9 cellular contexts compared by ENCODE assay signal in genomic region chr2:163155279-163155883, GRCh38.
DNase-seq lines count a peak whose midpoint lies in the region; ATAC-seq and TF ChIP-seq lines count a peak whose summit lies in the region.
"Had no signal": no experiment of that assay in that cellular context is flagged by ENCODE, and none has a peak within 500 bp of the region (broad histone marks: within the 10 kb centered on the region; RNA-seq: fewer than 3 reads in every experiment).

No MANE protein-coding gene starts in this region.

- H3K9me3 Mint-ChIP-seq in endodermal cell (no peaks in the 10 kb centered on the region), osteocyte (ENCODE audit: unreplicated experiment) (no peaks in the 10 kb centered on the region)

- H3K27ac Mint-ChIP-seq in endodermal cell: no peak overlapping the region
- no peak overlapping the region for H3K27ac Mint-ChIP-seq in osteocyte (ENCODE audit: unreplicated experiment)

- no peaks in the 10 kb centered on the region for H3K36me3 Mint-ChIP-seq in endodermal cell (ENCODE audit: low read depth)
- no peaks in the 10 kb centered on the region for H3K36me3 Mint-ChIP-seq in osteocyte (ENCODE audit: unreplicated experiment)

- H3K36me3 ChIP-seq in endodermal cell (ENCODE audit: control insufficient read depth, insufficient read depth, low read length): no peaks in the 10 kb centered on the region

- H3K4me3 ChIP-seq in endodermal cell (ENCODE audit: low read length): no peak overlapping the region
- H3K4me3 ChIP-seq: skin epidermis had no signal

- ATAC-seq in GM19468 (IDR thresholded peaks at IDR 0.05; ENCODE audit: extremely low read depth, unreplicated experiment) (peak; percentile 74), HG03442 (IDR thresholded peaks at IDR 0.05; ENCODE audit: unreplicated experiment) (peak; percentile 92)

- H3K4me1 Mint-ChIP-seq in endodermal cell (no peaks in the 10 kb centered on the region), osteocyte (ENCODE audit: unreplicated experiment) (peaks cover 24% of the 10 kb centered on the region)

- H3K27me3 Mint-ChIP-seq in endodermal cell (ENCODE audit: insufficient read depth): no peaks in the 10 kb centered on the region
- peaks cover 9% of the 10 kb centered on the region for H3K27me3 Mint-ChIP-seq in osteocyte (ENCODE audit: unreplicated experiment)

- 85% methylated on average over 2 of the region's 3 CpGs; no CpG with 5 or more reads in 1 of the 2 experiments for WGBS in endodermal cell (ENCODE audit: insufficient coverage in 1 of 2, insufficient read length in 1 of 2), 2 experiments

- no peak overlapping the region for H3K4me3 Mint-ChIP-seq in endodermal cell
- no peak overlapping the region for H3K4me3 Mint-ChIP-seq in osteocyte (ENCODE audit: unreplicated experiment)

- no peaks in the 10 kb centered on the region for H3K9me3 ChIP-seq in endodermal cell (ENCODE audit: control insufficient read depth, low read length)

- no peaks in the 10 kb centered on the region for H3K27me3 ChIP-seq in endodermal cell (ENCODE audit: control insufficient read depth, insufficient read depth, low read length, poor library complexity, severe bottlenecking)

- DNase-seq in DMS53 treated with DMSO at 0.1 percent for 48 hours (lab: John Stamatoyannopoulos, UW; ENCODE audit: unreplicated experiment) (peak; percentile 76), NCI-H82 treated with DMSO at 0.1 percent for 48 hours (lab: John Stamatoyannopoulos, UW; ENCODE audit: unreplicated experiment) (peak; percentile 36), endodermal cell (no peak), osteocyte (ENCODE audit: extremely low spot score, unreplicated experiment) (no peak), ureter (ENCODE audit: low spot score) (no peak), activated gamma-delta T cell treated with Interleukin-2 at 50 U/mL for 16 hours (no peak)

- no peak overlapping the region for H3K27ac ChIP-seq in endodermal cell (ENCODE audit: low read depth, low read length)
- H3K27ac ChIP-seq: skin epidermis had no signal

- no peak overlapping the region for H3K9ac ChIP-seq in endodermal cell (ENCODE audit: extremely low read depth, low read length, poor library complexity, severe bottlenecking)

- TF ChIP-seq CTCF in endodermal cell (conservative IDR thresholded peaks at IDR 0.05) (peak; percentile 80), osteocyte (IDR thresholded peaks at IDR 0.05) (peak; percentile 70)

- no peaks in the 10 kb centered on the region for H3K4me1 ChIP-seq in endodermal cell (ENCODE audit: control insufficient read depth, insufficient read depth, low read length)

Comparison
In these comparisons a context has a peak if more than half of its experiments do, and no peak if none do; other contexts are left out.
1. DNase-seq: peak in DMS53 treated with DMSO at 0.1 percent for 48 hours (single experiment) and NCI-H82 treated with DMSO at 0.1 percent for 48 hours (single experiment); none in endodermal cell (single experiment), osteocyte (single experiment), ureter (single experiment) and activated gamma-delta T cell treated with Interleukin-2 at 50 U/mL for 16 hours (single experiment).